Comparison of ENCODE assay signal across 1 cellular context in the genomic region with DNA sequence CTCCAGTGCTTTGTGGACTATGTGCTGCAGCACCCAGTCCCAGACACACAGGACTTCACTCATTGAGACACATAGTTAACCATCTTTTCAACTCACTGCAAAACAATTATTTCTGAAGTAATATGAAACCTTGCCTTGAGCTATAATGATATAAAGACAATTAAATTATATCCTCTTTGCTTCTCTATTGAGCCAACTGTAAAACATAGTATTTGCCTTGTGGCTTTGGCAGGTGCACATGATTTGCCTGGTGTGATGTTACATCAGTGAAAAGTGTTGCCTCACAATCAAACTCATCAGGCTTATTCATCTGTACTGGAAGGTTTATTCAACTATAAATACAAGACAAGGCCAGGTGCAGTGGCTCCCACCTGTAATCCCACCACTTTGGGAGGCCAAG.
TF ChIP-seq lines count a peak whose summit lies in the region.

No MANE protein-coding gene starts in this region.

TF ChIP-seq in HEK293, 187 proteins besides CTCF, POLR2A, EP300 and RAD21 (continued from another document):
- TF ChIP-seq, protein P1, sequence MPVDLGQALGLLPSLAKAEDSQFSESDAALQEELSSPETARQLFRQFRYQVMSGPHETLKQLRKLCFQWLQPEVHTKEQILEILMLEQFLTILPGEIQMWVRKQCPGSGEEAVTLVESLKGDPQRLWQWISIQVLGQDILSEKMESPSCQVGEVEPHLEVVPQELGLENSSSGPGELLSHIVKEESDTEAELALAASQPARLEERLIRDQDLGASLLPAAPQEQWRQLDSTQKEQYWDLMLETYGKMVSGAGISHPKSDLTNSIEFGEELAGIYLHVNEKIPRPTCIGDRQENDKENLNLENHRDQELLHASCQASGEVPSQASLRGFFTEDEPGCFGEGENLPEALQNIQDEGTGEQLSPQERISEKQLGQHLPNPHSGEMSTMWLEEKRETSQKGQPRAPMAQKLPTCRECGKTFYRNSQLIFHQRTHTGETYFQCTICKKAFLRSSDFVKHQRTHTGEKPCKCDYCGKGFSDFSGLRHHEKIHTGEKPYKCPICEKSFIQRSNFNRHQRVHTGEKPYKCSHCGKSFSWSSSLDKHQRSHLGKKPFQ (tag by site-specific recombination; IDR thresholded peaks at IDR 0.05) = 0 out of 2 replicates have a peak, but pooled peaks have one; percentile 20
- TF ChIP-seq SCRT1 (tag by site-specific recombination; IDR thresholded peaks at IDR 0.05; ENCODE audit: borderline replicate concordance) (no peak), ZNF426 (tag by site-specific recombination; IDR thresholded peaks at IDR 0.05) (no peak), PRDM1 (tag by site-specific recombination; IDR thresholded peaks at IDR 0.05) (no peak), ZNF202 (tag by site-specific recombination; IDR thresholded peaks at IDR 0.05; ENCODE audit: borderline replicate concordance) (no peak)
